1 cellular context compared by ENCODE assay signal in genomic region chr19:44925114-44925891, GRCh38.
TF ChIP-seq lines count a peak whose summit lies in the region.

No MANE protein-coding gene starts in this region.

TF ChIP-seq in HepG2, 621 proteins besides CTCF, POLR2A, EP300 and RAD21 (continued from another document and continues in another):
- TF ChIP-seq ZHX2 (IDR thresholded peaks at IDR 0.05; ENCODE audit: low read depth): no peak
- no peak for TF ChIP-seq ZHX2 (CRISPR knock-in tag; IDR thresholded peaks at IDR 0.05; ENCODE audit: borderline replicate concordance)
- no peak for TF ChIP-seq LRRFIP1 (CRISPR knock-in tag; conservative IDR thresholded peaks at IDR 0.05)
- TF ChIP-seq POLR2AphosphoS5 (IDR thresholded peaks at IDR 0.05; ENCODE audit: low read depth, low read length): no peak; the same call in 1 of the 2 replicates
- TF ChIP-seq ZSCAN29 (CRISPR knock-in tag; conservative IDR thresholded peaks at IDR 0.05): peak; percentile 100
- no peak for TF ChIP-seq U2AF2 (IDR thresholded peaks at IDR 0.05; ENCODE audit: low read depth, low read length)
- peak; percentile 94 for TF ChIP-seq SOX5 (CRISPR knock-in tag; IDR thresholded peaks at IDR 0.05; ENCODE audit: borderline replicate concordance)
- TF ChIP-seq GTF3A (CRISPR knock-in tag; conservative IDR thresholded peaks at IDR 0.05): no peak
- TF ChIP-seq ZNF256 (CRISPR knock-in tag; conservative IDR thresholded peaks at IDR 0.05): no peak
- TF ChIP-seq ZNF276 (CRISPR knock-in tag; IDR thresholded peaks at IDR 0.05; ENCODE audit: low read depth): no peak
- no peak for TF ChIP-seq ZNF773 (CRISPR knock-in tag; IDR thresholded peaks at IDR 0.05; ENCODE audit: borderline replicate concordance)
- TF ChIP-seq ATF7-NPFF (CRISPR knock-in tag; IDR thresholded peaks at IDR 0.05; ENCODE audit: low read depth): peak; percentile 82; the same call in 1 of the 2 replicates
- peak; percentile 76 for TF ChIP-seq UBTF (CRISPR knock-in tag; IDR thresholded peaks at IDR 0.05)
- TF ChIP-seq KLF6 (CRISPR knock-in tag; IDR thresholded peaks at IDR 0.05): peak; percentile 81
- peak; percentile 61; the same call in 1 of the 2 replicates for TF ChIP-seq AHDC1 (CRISPR knock-in tag; IDR thresholded peaks at IDR 0.05; ENCODE audit: borderline replicate concordance)
- no peak for TF ChIP-seq SMARCE1 (IDR thresholded peaks at IDR 0.05; ENCODE audit: borderline replicate concordance)
- TF ChIP-seq ZBTB39 (CRISPR knock-in tag; IDR thresholded peaks at IDR 0.05): peak; percentile 54; the same call in 1 of the 2 replicates
- peak; percentile 90; the same call in 1 of the 2 replicates for TF ChIP-seq ZNF512B (CRISPR knock-in tag; IDR thresholded peaks at IDR 0.05; ENCODE audit: borderline replicate concordance)
- TF ChIP-seq MXI1 (IDR thresholded peaks at IDR 0.05; ENCODE audit: borderline replicate concordance, low read depth, low read length): peak; percentile 92; the same call in 2 of the 3 replicates
- TF ChIP-seq TAF1 (CRISPR knock-in tag; IDR thresholded peaks at IDR 0.05): peak; percentile 52; the same call in 1 of the 2 replicates
- peak; percentile 97 for TF ChIP-seq ZNF350 (CRISPR knock-in tag; IDR thresholded peaks at IDR 0.05; ENCODE audit: borderline replicate concordance, low read depth)
- peak; percentile 57 for TF ChIP-seq BHLHE40 (IDR thresholded peaks at IDR 0.05; ENCODE audit: low read length)
- no peak for TF ChIP-seq KDM5A (IDR thresholded peaks at IDR 0.05; ENCODE audit: borderline replicate concordance, low read length)
- peak; percentile 75; the same call in 1 of the 2 replicates for TF ChIP-seq FOXJ3 (CRISPR knock-in tag; IDR thresholded peaks at IDR 0.05; ENCODE audit: borderline replicate concordance)
- TF ChIP-seq HOXA3 (CRISPR knock-in tag; IDR thresholded peaks at IDR 0.05): peak; percentile 98
- peak; percentile 99 for TF ChIP-seq TFAP4 (IDR thresholded peaks at IDR 0.05; ENCODE audit: borderline replicate concordance, low read depth)
- no peak for TF ChIP-seq MAF1 (CRISPR knock-in tag; IDR thresholded peaks at IDR 0.05; ENCODE audit: borderline replicate concordance)
- 0 out of 2 replicates have a peak, but pooled peaks have one; percentile 59 for TF ChIP-seq ZIK1 (CRISPR knock-in tag; IDR thresholded peaks at IDR 0.05; ENCODE audit: borderline replicate concordance, low read depth)
- no peak for TF ChIP-seq EHMT2 (IDR thresholded peaks at IDR 0.05; ENCODE audit: borderline replicate concordance, low read depth, low read length)
